Comparison of ENCODE assay signal across 8 cellular contexts in genomic region chr7:157011333-157012112, GRCh38. TPM values are rescaled to one million over a fixed set of nuclear protein-coding genes. Genes with fewer than 3 reads are reported as not detected.
DNase-seq lines count a peak whose midpoint lies in the region; ATAC-seq and TF ChIP-seq lines count a peak whose summit lies in the region.

No MANE protein-coding gene starts in this region.

- 1% methylated on average over 35 to 37 of the region's 37 CpGs for WGBS in ovary, 3 donors

- TF ChIP-seq EP300 in ovary (IDR thresholded peaks at IDR 0.05) = no peak

- H3K4me1 Mint-ChIP-seq in IgD-negative memory B cell = peaks cover 3 to 14% (median 5%) of the 10 kb centered on the region in 3 donors
- H3K4me1 Mint-ChIP-seq in activated naive CD8-positive, alpha-beta T cell treated with anti-CD3 and anti-CD28 coated beads for 36 hours = peaks cover 20% of the 10 kb centered on the region

- intact Hi-C loops in ovary (cut with DNase I) = no loop called here

- H3K4me3 Mint-ChIP-seq in IgD-negative memory B cell = peak overlapping the region; percentile 41 to 90 (median 76)
- H3K4me3 Mint-ChIP-seq in activated naive CD8-positive, alpha-beta T cell treated with anti-CD3 and anti-CD28 coated beads for 36 hours = peak overlapping the region; percentile 48

- H3K4me3 ChIP-seq in GM12875 (ENCODE audit: low read depth, low read length) (peak overlapping the region; percentile 34), ovary (peak overlapping the region; percentile 22)

- TF ChIP-seq POLR2A in ovary (IDR thresholded peaks at IDR 0.05) = no peak

- H3K36me3 ChIP-seq in ovary = no peaks in the 10 kb centered on the region

- ATAC-seq in HG02840 (IDR thresholded peaks at IDR 0.05; ENCODE audit: low FRiP score, unreplicated experiment) = no peak

- TF ChIP-seq CTCF in GM12875 (IDR thresholded peaks at IDR 0.05; ENCODE audit: borderline replicate concordance, insufficient read depth, low read depth, low read length) (no peak), ovary (IDR thresholded peaks at IDR 0.05) (no peak)

- H3K27me3 ChIP-seq in ovary = peaks cover 5% of the 10 kb centered on the region

- peaks cover 73% of the 10 kb centered on the region for H3K27me3 Mint-ChIP-seq in IgD-negative memory B cell
- H3K27me3 Mint-ChIP-seq in activated naive CD8-positive, alpha-beta T cell treated with anti-CD3 and anti-CD28 coated beads for 36 hours = peaks cover 88% of the 10 kb centered on the region

- no peak overlapping the region for H3K27ac ChIP-seq in ovary

- DNase-seq in activated naive CD8-positive, alpha-beta T cell treated with anti-CD3 and anti-CD28 coated beads for 36 hours = no peak
- DNase-seq in ovary = no peak
- no peak for DNase-seq in activated CD4-positive, CD25-positive, alpha-beta regulatory T cell treated with anti-CD3 and anti-CD28 coated beads, Interleukin-2, amount 50 U/mL, for 72 hours
- DNase-seq in T1000 (lab: John Stamatoyannopoulos, UW) = no peak
- DNase-seq in kidney tubule cell (ENCODE audit: low spot score) = no peak

- peak overlapping the region in 2 of 3 donors; percentile 48 to 88 for H3K27ac Mint-ChIP-seq in IgD-negative memory B cell
- H3K27ac Mint-ChIP-seq in activated naive CD8-positive, alpha-beta T cell treated with anti-CD3 and anti-CD28 coated beads for 36 hours = no peak overlapping the region

- no peaks in the 10 kb centered on the region for H3K36me3 Mint-ChIP-seq in IgD-negative memory B cell
- no peaks in the 10 kb centered on the region for H3K36me3 Mint-ChIP-seq in activated naive CD8-positive, alpha-beta T cell treated with anti-CD3 and anti-CD28 coated beads for 36 hours

- peaks cover 1% of the 10 kb centered on the region for H3K4me1 ChIP-seq in ovary (ENCODE audit: insufficient read depth)

- no peaks in the 10 kb centered on the region for H3K9me3 ChIP-seq in ovary

- H3K9me3 Mint-ChIP-seq in IgD-negative memory B cell = no peaks in the 10 kb centered on the region
- H3K9me3 Mint-ChIP-seq in activated naive CD8-positive, alpha-beta T cell treated with anti-CD3 and anti-CD28 coated beads for 36 hours = no peaks in the 10 kb centered on the region

RNA-seq across cellular contexts. Expression of gene MNX1, which starts 1.1 kb away (rescaled TPM):
- polyA plus RNA-seq in IgD-negative memory B cell = not detected
- not detected for total RNA-seq in activated naive CD8-positive, alpha-beta T cell treated with anti-CD3 and anti-CD28 coated beads for 36 hours
- total RNA-seq in ovary = not detected
- polyA plus RNA-seq in ovary = not detected
